Comparison of ENCODE assay signal across 18 cellular contexts in genomic region chr4:155143512-155143911, GRCh38.
"Had no signal": no experiment of that assay in that cellular context is flagged by ENCODE, and none has a peak within 500 bp of the region (broad histone marks: within the 10 kb centered on the region; RNA-seq: fewer than 3 reads in every experiment).

No MANE protein-coding gene starts in this region.

- H3K4me3 ChIP-seq: tibial nerve, uterus had no signal

- H3K36me3 ChIP-seq: neutrophil, tibial nerve, uterus had no signal

- ATAC-seq: activated T-helper 17 cell treated with anti-CD3 and anti-CD28 coated beads, Interleukin-2, amount 50 U/mL, for 72 hours; foreskin keratinocyte; natural killer cell had no signal

- H3K4me1 ChIP-seq: foreskin keratinocyte, tibial nerve, uterus had no signal

- H3K27ac ChIP-seq: foreskin keratinocyte, neutrophil, tibial nerve, uterus, VCaP had no signal

- H3K27me3 ChIP-seq: foreskin keratinocyte, neutrophil, tibial nerve, uterus had no signal

- DNase-seq: activated CD4-positive, alpha-beta T cell treated with anti-CD3 and anti-CD28 coated beads, Interleukin-2, amount 50 U/mL, for 48 hours; activated naive CD4-positive, alpha-beta T cell treated with Interleukin-2 at 50 U/mL for 16 hours; aorta; cerebellar nuclear complex; effector CD8-positive, alpha-beta T cell; foreskin keratinocyte; glutamatergic neuron; kidney glomerular epithelial cell; mesendoderm; natural killer cell; stimulated activated CD4-positive, alpha-beta T cell treated with anti-CD3 and anti-CD28 coated beads, Interleukin-4, amount 100 ng/mL, for 24 hours; stimulated activated naive CD4-positive, alpha-beta T cell; substantia nigra; uterus had no signal

- H3K9me3 ChIP-seq: neutrophil, tibial nerve, uterus had no signal
